In genomic region chr16:70744366-70744765, GRCh38 we compare ENCODE assay signal across 25 cellular contexts. TPM values are rescaled to one million over a fixed set of nuclear protein-coding genes. Genes with fewer than 3 reads are reported as not detected.
DNase-seq lines count a peak whose midpoint lies in the region; ATAC-seq and TF ChIP-seq lines count a peak whose summit lies in the region.
"Had no signal": no experiment of that assay in that cellular context is flagged by ENCODE, and none has a peak within 500 bp of the region (broad histone marks: within the 10 kb centered on the region; RNA-seq: fewer than 3 reads in every experiment).

No MANE protein-coding gene starts in this region.

- peak overlapping the region; percentile 62 for H3K27ac Mint-ChIP-seq in activated naive CD4-positive, alpha-beta T cell treated with anti-CD3 and anti-CD28 coated beads, Interleukin-2, amount 10 ng/mL, durations not matched to agents 7 days and 5 days

- no peak overlapping the region for H3K9ac ChIP-seq in liver (ENCODE audit: low read depth in 1 of 2, low read length in 2 of 2)

- ATAC-seq in psoas muscle = no peak
- no peak for ATAC-seq in GM18498 (IDR thresholded peaks at IDR 0.05; ENCODE audit: unreplicated experiment)
- ATAC-seq: PC-3, Right ventricle myocardium inferior had no signal

- no peak overlapping the region for H3K4me3 Mint-ChIP-seq in activated naive CD4-positive, alpha-beta T cell treated with anti-CD3 and anti-CD28 coated beads, Interleukin-2, amount 10 ng/mL, durations not matched to agents 7 days and 5 days
- H3K4me3 Mint-ChIP-seq: CD4-positive, alpha-beta T cell; HFFc6 had no signal

- peaks cover 6% of the 10 kb centered on the region for H3K9me3 Mint-ChIP-seq in activated naive CD4-positive, alpha-beta T cell treated with anti-CD3 and anti-CD28 coated beads, Interleukin-2, amount 10 ng/mL, durations not matched to agents 7 days and 5 days
- H3K9me3 Mint-ChIP-seq: CD4-positive, alpha-beta T cell had no signal

- in situ Hi-C loops in G401 (cut with HindIII; ENCODE audit: low sequenced_read_pairs) = no loop called here

- H3K27me3 ChIP-seq in liver (ENCODE audit: control insufficient read depth in 4 of 4, insufficient read depth in 4 of 4, low read length in 3 of 4) (no peaks in the 10 kb centered on the region), psoas muscle (ENCODE audit: insufficient read depth in 3 of 3, low read length in 2 of 3) (no peaks in the 10 kb centered on the region)
- H3K27me3 ChIP-seq: BE2C had no signal

- H3K27me3 Mint-ChIP-seq in activated naive CD4-positive, alpha-beta T cell treated with anti-CD3 and anti-CD28 coated beads, Interleukin-2, amount 10 ng/mL, durations not matched to agents 7 days and 5 days = no peaks in the 10 kb centered on the region
- H3K27me3 Mint-ChIP-seq: CD4-positive, alpha-beta T cell had no signal

- DNase-seq in activated naive CD4-positive, alpha-beta T cell treated with anti-CD3 and anti-CD28 coated beads, Interleukin-2, amount 10 ng/mL, durations not matched to agents 7 days and 5 days = no peak
- DNase-seq in activated naive CD4-positive, alpha-beta T cell (lab: John Stamatoyannopoulos, UW) = no peak
- DNase-seq in psoas muscle (no peak), G401 (ENCODE audit: low spot score) (no peak)
- no peak for DNase-seq in activated CD8-positive, alpha-beta memory T cell treated with anti-CD3 and anti-CD28 coated beads, Interleukin-2, amount 50 U/mL, for 4 hours
- DNase-seq: 8988T; ACHN; BE2C; CD4-positive, alpha-beta T cell; DMS53; GOT3; HFFc6; NCI-H1048; NCI-H1417; NCI-H1694; NCI-H2029 treated with DMSO at 0.1 percent for 48 hours; NCI-H446 treated with DMSO at 0.1 percent for 48 hours; NCI-H526; NCI-H82; NK-92 treated with Interleukin-12 subunit alpha and Interleukin-12 subunit beta, amount 100 ng/mL, for 24 hours; PC-3 had no signal

- peaks cover 55% of the 10 kb centered on the region for H3K36me3 Mint-ChIP-seq in activated naive CD4-positive, alpha-beta T cell treated with anti-CD3 and anti-CD28 coated beads, Interleukin-2, amount 10 ng/mL, durations not matched to agents 7 days and 5 days

- H3K9me3 ChIP-seq in liver (ENCODE audit: control insufficient read depth in 4 of 4, low read length in 3 of 4) (no peaks in the 10 kb centered on the region), psoas muscle (no peaks in the 10 kb centered on the region)
- H3K9me3 ChIP-seq: BE2C, HAP-1 had no signal

- H3K36me3 ChIP-seq in liver (ENCODE audit: control insufficient read depth in 4 of 4, insufficient read depth in 3 of 4, low read depth in 1 of 4, low read length in 3 of 4) = peaks cover 0 to 2% (median 0%) of the 10 kb centered on the region in 4 donors
- peaks cover 0 to 15% of the 10 kb centered on the region in 2 donors for H3K36me3 ChIP-seq in psoas muscle (ENCODE audit: insufficient read depth in 1 of 2, low read depth in 1 of 2)

- H3K4me1 ChIP-seq in liver (ENCODE audit: control insufficient read depth in 4 of 4, insufficient read depth in 4 of 4, low read length in 3 of 4) (peaks cover 32 to 74% (median 55%) of the 10 kb centered on the region in 4 donors), psoas muscle (peaks cover 43% of the 10 kb centered on the region)
- H3K4me1 ChIP-seq: BE2C, HAP-1 had no signal

- H3K4me3 ChIP-seq in liver (ENCODE audit: low read depth in 1 of 3, low read length in 3 of 3) (no peak overlapping the region), psoas muscle (no peak overlapping the region)
- H3K4me3 ChIP-seq: HAP-1 had no signal

- CTCF ChIA-PET in activated naive CD4-positive, alpha-beta T cell treated with anti-CD3 and anti-CD28 coated beads, Interleukin-2, amount 10 ng/mL, durations not matched to agents 7 days and 5 days (lab: Charles Lee) = no interaction called here

- 88% methylated on average over 9 of the region's 9 CpGs for WGBS in liver
- 94 to 99% (median 97%) methylated on average over 9 of the region's 9 CpGs for WGBS in psoas muscle, 3 donors

- no peak for TF ChIP-seq RAD21 in liver (IDR thresholded peaks at IDR 0.05)

- H3K27ac ChIP-seq in liver (ENCODE audit: low read depth in 1 of 2, low read length in 2 of 2) = peak overlapping the region; percentile 96 to 97
- H3K27ac ChIP-seq in psoas muscle = peak overlapping the region; percentile 36

- intact Hi-C loops in psoas muscle (cut with DNase I) = no loop called here

- peaks cover 93% of the 10 kb centered on the region for H3K4me1 Mint-ChIP-seq in activated naive CD4-positive, alpha-beta T cell treated with anti-CD3 and anti-CD28 coated beads, Interleukin-2, amount 10 ng/mL, durations not matched to agents 7 days and 5 days

- TF ChIP-seq CTCF in liver (IDR thresholded peaks at IDR 0.05; ENCODE audit: low read depth, low read length, missing input control) (no peak), psoas muscle (IDR thresholded peaks at IDR 0.05) (no peak)

TF ChIP-seq in liver, 16 proteins besides CTCF, POLR2A, EP300 and RAD21:
- TF ChIP-seq NR2F2 (IDR thresholded peaks at IDR 0.05) (no peak), YY1 (IDR thresholded peaks at IDR 0.05) (no peak), EGR1 (IDR thresholded peaks at IDR 0.05; ENCODE audit: low read depth in 2 of 2) (no peak), TAF1 (conservative IDR thresholded peaks at IDR 0.05) (no peak)
TF ChIP-seq in liver: peak in this region for 0.

RNA-seq across cellular contexts. Expression of gene VAC14, which starts 56.6 kb away (rescaled TPM):
- total RNA-seq in liver (10 to 100 TPM; 17.7 to 23.3 TPM), psoas muscle (10 to 100 TPM; 20.0 to 24.3 (median 23.7) TPM)
- polyA plus RNA-seq in liver (10 to 100 TPM; 16.7 to 29.8 TPM), psoas muscle (10 to 100 TPM; 19.9 to 23.0 (median 20.5) TPM)
- total RNA-seq in G401 (2014; rRNA removed; shearing (Covaris generic)) = 66.8 and 69.2 TPM in 2 replicates

RNA-seq across cellular contexts. Expression of gene MTSS2, which starts 58.5 kb away (rescaled TPM):
- total RNA-seq in liver (10 to 100 TPM; 26.7 to 45.1 TPM), psoas muscle (100 to 1,000 TPM; 104 to 166 (median 110) TPM)
- polyA plus RNA-seq in liver (10 to 100 TPM in 1 of 2 donors, 1 to 10 TPM in 1; 3.8 to 95.7 TPM), psoas muscle (100 to 1,000 TPM in 1 of 3 donors, 10 to 100 TPM in 2; 50.0 to 120 (median 94.3) TPM)
- 15.6 and 46.7 TPM in 2 replicates for total RNA-seq in G401 (2014; rRNA removed; shearing (Covaris generic))
